Comparison of ENCODE assay signal across 17 cellular contexts in genomic region chr17:20223808-20224328, GRCh38.
A peak's percentile ranks its signal among the peaks of the same experiment; 100 is the strongest.
DNase-seq lines count a peak whose midpoint lies in the region; ATAC-seq and TF ChIP-seq lines count a peak whose summit lies in the region.
"Had no signal": no experiment of that assay in that cellular context is flagged by ENCODE, and none has a peak within 500 bp of the region (broad histone marks: within the 10 kb centered on the region; RNA-seq: fewer than 3 reads in every experiment).

No MANE protein-coding gene starts in this region.

- H3K27ac Mint-ChIP-seq in mesothelial cell of epicardium = peak overlapping the region; percentile 59
- H3K27ac Mint-ChIP-seq: activated CD8-positive, alpha-beta memory T cell treated with anti-CD3 and anti-CD28 coated beads, Interleukin-2, amount 10 ng/mL, durations not matched to agents 7 days and 5 days; activated naive CD4-positive, alpha-beta T cell treated with anti-CD3 and anti-CD28 coated beads for 36 hours; B cell; natural killer cell; T-helper 1 cell treated with Interleukin-12 subunit alpha and Interleukin-12 subunit beta and Interleukin-4 antibody, amounts not matched to agents 30 μg/mL and 1 μg/mL, for 36 hours had no signal

- H3K27ac ChIP-seq in caudate nucleus (ENCODE audit: low read depth, low read length) = peak overlapping the region; percentile 80
- no peak overlapping the region for H3K27ac ChIP-seq in thyroid gland

- TF ChIP-seq CTCF in mesothelial cell of epicardium (IDR thresholded peaks at IDR 0.05; ENCODE audit: unreplicated experiment) (no peak), thyroid gland (IDR thresholded peaks at IDR 0.05) (no peak)

- no peaks in the 10 kb centered on the region for H3K36me3 ChIP-seq in thyroid gland

- peaks cover 3% of the 10 kb centered on the region for H3K36me3 Mint-ChIP-seq in mesothelial cell of epicardium
- H3K36me3 Mint-ChIP-seq: activated CD8-positive, alpha-beta memory T cell treated with anti-CD3 and anti-CD28 coated beads, Interleukin-2, amount 10 ng/mL, durations not matched to agents 7 days and 5 days; natural killer cell had no signal

- WGBS in thyroid gland, 2 donors = 73 to 75% methylated on average over 3 of the region's 3 CpGs

- H3K27me3 ChIP-seq in thyroid gland = no peaks in the 10 kb centered on the region

- no peaks in the 10 kb centered on the region for H3K9me3 ChIP-seq in thyroid gland

- DNase-seq in ELR (ENCODE audit: low read depth) = peak; percentile 44
- DNase-seq in NCI-H69 (lab: John Stamatoyannopoulos, UW) = peak; percentile 6
- DNase-seq in caudate nucleus (lab: John Stamatoyannopoulos, UW) = no peak
- no peak for DNase-seq in mesothelial cell of epicardium (ENCODE audit: low spot score in 2 of 2, unreplicated experiment in 2 of 2)
- no peak for DNase-seq in thyroid gland
- DNase-seq in T-helper 1 cell = no peak
- DNase-seq: activated CD8-positive, alpha-beta memory T cell treated with anti-CD3 and anti-CD28 coated beads, Interleukin-2, amount 10 ng/mL, durations not matched to agents 7 days and 5 days; activated naive CD4-positive, alpha-beta T cell treated with anti-CD3 and anti-CD28 coated beads for 36 hours; effector CD8-positive, alpha-beta T cell; natural killer cell; NCI-H187 treated with DMSO at 0.1 percent for 48 hours; NCI-H524; stimulated activated CD4-positive, alpha-beta T cell treated with anti-CD3 and anti-CD28 coated beads, Interleukin-1b, Interleukin-23, amount 100 ng/mL, for 48 hours had no signal

- no peak overlapping the region for H3K4me3 Mint-ChIP-seq in mesothelial cell of epicardium
- H3K4me3 Mint-ChIP-seq: activated CD8-positive, alpha-beta memory T cell treated with anti-CD3 and anti-CD28 coated beads, Interleukin-2, amount 10 ng/mL, durations not matched to agents 7 days and 5 days; activated naive CD4-positive, alpha-beta T cell treated with anti-CD3 and anti-CD28 coated beads for 36 hours; B cell; natural killer cell; T-helper 1 cell treated with Interleukin-12 subunit alpha and Interleukin-12 subunit beta and Interleukin-4 antibody, amounts not matched to agents 30 μg/mL and 1 μg/mL, for 36 hours had no signal

- H3K4me1 Mint-ChIP-seq in mesothelial cell of epicardium = peaks cover 15% of the 10 kb centered on the region
- H3K4me1 Mint-ChIP-seq: B cell had no signal

- H3K27me3 Mint-ChIP-seq in mesothelial cell of epicardium (ENCODE audit: low read depth) = no peaks in the 10 kb centered on the region
- H3K27me3 Mint-ChIP-seq: activated CD8-positive, alpha-beta memory T cell treated with anti-CD3 and anti-CD28 coated beads, Interleukin-2, amount 10 ng/mL, durations not matched to agents 7 days and 5 days; B cell had no signal

- no peak for TF ChIP-seq POLR2A in thyroid gland (IDR thresholded peaks at IDR 0.05)

- peaks cover 0 to 3% of the 10 kb centered on the region in 2 donors for H3K4me1 ChIP-seq in thyroid gland

- ATAC-seq in HG02610 (IDR thresholded peaks at IDR 0.05; ENCODE audit: unreplicated experiment) = no peak
- no peak for ATAC-seq in GM21381 (IDR thresholded peaks at IDR 0.05; ENCODE audit: unreplicated experiment)
- ATAC-seq: activated CD8-positive, alpha-beta memory T cell treated with anti-CD3 and anti-CD28 coated beads, Interleukin-2, amount 10 ng/mL, durations not matched to agents 7 days and 5 days; natural killer cell had no signal

- intact Hi-C loops in thyroid gland (cut with DNase I) = no loop called here

- peaks cover 14% of the 10 kb centered on the region for H3K9me3 Mint-ChIP-seq in mesothelial cell of epicardium
- H3K9me3 Mint-ChIP-seq: activated naive CD4-positive, alpha-beta T cell treated with anti-CD3 and anti-CD28 coated beads for 36 hours; natural killer cell; T-helper 1 cell treated with Interleukin-12 subunit alpha and Interleukin-12 subunit beta and Interleukin-4 antibody, amounts not matched to agents 30 μg/mL and 1 μg/mL, for 36 hours had no signal

- no peak overlapping the region for H3K4me3 ChIP-seq in thyroid gland (replicated peaks in 1 of 3)

Comparison
In these comparisons a context has a peak if more than half of its experiments do, and no peak if none do; other contexts are left out.
1. DNase-seq: peak in ELR (single experiment) and NCI-H69 (single experiment); none in caudate nucleus (0 of 61), mesothelial cell of epicardium (0 of 2), thyroid gland (0 of 2) and T-helper 1 cell (0 of 5).